Comparison of ENCODE assay signal across 8 cellular contexts in the genomic region with DNA sequence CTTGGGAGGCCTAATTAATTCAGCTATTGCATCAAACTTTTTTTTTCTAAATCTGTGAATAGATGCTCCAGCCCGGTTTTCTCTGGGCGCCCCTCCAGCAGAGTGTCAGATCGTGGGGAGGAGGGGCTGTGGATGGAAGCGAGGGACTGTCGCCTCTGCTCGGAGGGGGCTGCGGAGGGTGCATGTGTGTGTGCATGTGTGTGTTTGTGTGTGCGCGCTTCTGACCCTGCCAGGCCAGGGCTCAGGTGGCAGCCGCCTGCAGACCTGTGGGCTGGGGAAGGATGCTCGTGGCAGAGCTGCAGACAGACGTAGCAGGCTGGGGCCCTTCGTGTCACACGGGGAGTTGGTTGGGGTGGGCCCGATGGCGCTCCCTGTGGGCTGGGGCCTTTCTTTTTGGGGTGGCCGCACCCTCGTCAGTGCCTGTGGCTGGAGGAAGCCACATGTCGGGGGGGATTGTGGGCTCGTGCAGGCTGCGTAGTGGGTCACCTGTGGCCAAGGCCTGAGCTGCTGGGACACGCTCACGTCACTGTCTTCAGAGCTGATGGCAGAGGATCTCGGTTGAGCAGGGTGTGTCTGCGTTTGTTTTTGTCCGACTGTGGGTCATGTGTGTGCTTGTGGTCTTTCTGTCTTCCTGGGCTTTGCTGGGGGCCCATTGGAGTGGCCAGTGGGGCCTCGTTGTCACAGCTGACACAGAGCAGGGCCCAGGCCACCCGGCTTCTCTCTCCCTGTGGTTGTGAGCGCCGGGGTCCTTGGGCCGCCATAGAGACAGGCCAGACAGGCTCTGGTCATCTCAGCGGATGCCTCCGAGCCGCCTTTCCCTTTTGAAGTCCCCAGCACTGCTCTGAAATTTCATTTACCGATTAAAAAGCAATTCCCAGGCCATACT. TPM values are rescaled to one million over a fixed set of nuclear protein-coding genes. Genes with fewer than 3 reads are reported as not detected.
A peak's percentile ranks its signal among the peaks of the same experiment; 100 is the strongest.
DNase-seq lines count a peak whose midpoint lies in the region; ATAC-seq lines count a peak whose summit lies in the region.

No MANE protein-coding gene starts in this region.

- peak overlapping the region; percentile 93 for H3K27ac Mint-ChIP-seq in activated T-cell treated with anti-CD3 and anti-CD28 coated beads, Interleukin-2, amount 50 U/mL, for 72 hours

- DNase-seq in DMS 273 (lab: John Stamatoyannopoulos, UW; ENCODE audit: unreplicated experiment) (peak; percentile 71), DMS 273 treated with DMSO at 0.1 percent for 48 hours (lab: John Stamatoyannopoulos, UW) (no peak), fibroblast of peridontal ligament (ENCODE audit: extremely low read depth) (peak; percentile 9), nucleus accumbens (lab: John Stamatoyannopoulos, UW) (peak in 48 of 56 donors; percentile 20 to 87 (median 62)), DMS114 treated with DMSO at 0.1 percent for 48 hours (lab: John Stamatoyannopoulos, UW; ENCODE audit: unreplicated experiment) (no peak), NCI-H1092 (lab: John Stamatoyannopoulos, UW) (no peak), COR-L47 (lab: John Stamatoyannopoulos, UW) (no peak)
- peak; percentile 56 to 58 for DNase-seq in activated T-cell treated with anti-CD3 and anti-CD28 coated beads, Interleukin-2, amount 50 U/mL, for 72 hours

- ATAC-seq in activated T-cell treated with anti-CD3 and anti-CD28 coated beads, Interleukin-2, amount 50 U/mL, for 72 hours (replicated peaks in 1 of 2), result no peak

- H3K9me3 Mint-ChIP-seq in activated T-cell treated with anti-CD3 and anti-CD28 coated beads, Interleukin-2, amount 50 U/mL, for 72 hours, result no peaks in the 10 kb centered on the region

- H3K4me1 Mint-ChIP-seq in activated T-cell treated with anti-CD3 and anti-CD28 coated beads, Interleukin-2, amount 50 U/mL, for 72 hours (ENCODE audit: low read depth), result peaks cover 54% of the 10 kb centered on the region

- peak overlapping the region; percentile 92 for H3K4me3 Mint-ChIP-seq in activated T-cell treated with anti-CD3 and anti-CD28 coated beads, Interleukin-2, amount 50 U/mL, for 72 hours

- peaks cover 8 to 10% of the 10 kb centered on the region in 2 donors for H3K36me3 Mint-ChIP-seq in activated T-cell treated with anti-CD3 and anti-CD28 coated beads, Interleukin-2, amount 50 U/mL, for 72 hours (ENCODE audit: insufficient read depth in 2 of 2)

- H3K27me3 Mint-ChIP-seq in activated T-cell treated with anti-CD3 and anti-CD28 coated beads, Interleukin-2, amount 50 U/mL, for 72 hours (ENCODE audit: low read depth), result no peaks in the 10 kb centered on the region

RNA-seq across cellular contexts. Expression of a gene that starts 2.9 kb away (rescaled TPM):
- 10 to 100 TPM; 28.5 to 32.3 TPM for total RNA-seq in activated T-cell treated with anti-CD3 and anti-CD28 coated beads, Interleukin-2, amount 50 U/mL, for 72 hours

RNA-seq across cellular contexts. Expression of a gene that starts 36.5 kb away (rescaled TPM):
- 10 to 100 TPM; 74.6 to 80.4 TPM for total RNA-seq in activated T-cell treated with anti-CD3 and anti-CD28 coated beads, Interleukin-2, amount 50 U/mL, for 72 hours

Comparison
In these comparisons a context has a peak if more than half of its experiments do, and no peak if none do; other contexts are left out.
1. DNase-seq: peak in DMS 273 (single experiment), activated T-cell treated with anti-CD3 and anti-CD28 coated beads, Interleukin-2, amount 50 U/mL, for 72 hours (2 of 2), fibroblast of peridontal ligament (single experiment) and nucleus accumbens (48 of 56); none in DMS 273 treated with DMSO at 0.1 percent for 48 hours (single experiment), DMS114 treated with DMSO at 0.1 percent for 48 hours (single experiment), NCI-H1092 (single experiment) and COR-L47 (single experiment).